ENCODE assay signal across 9 cellular contexts in genomic region chr6:27312950-27313271, GRCh38. TPM values are rescaled to one million over a fixed set of nuclear protein-coding genes. Genes with fewer than 3 reads are reported as not detected.
A peak's percentile ranks its signal among the peaks of the same experiment; 100 is the strongest.
DNase-seq lines count a peak whose midpoint lies in the region; ATAC-seq and TF ChIP-seq lines count a peak whose summit lies in the region.
"Had no signal": no experiment of that assay in that cellular context is flagged by ENCODE, and none has a peak within 500 bp of the region (broad histone marks: within the 10 kb centered on the region; RNA-seq: fewer than 3 reads in every experiment).

No MANE protein-coding gene starts in this region.

- H3K27ac ChIP-seq in SK-N-SH (ENCODE audit: low read depth in 2 of 2, low read length in 1 of 2), result no peak overlapping the region
- H3K27ac ChIP-seq in thoracic aorta, result no peak overlapping the region

- H3K36me3 ChIP-seq in SK-N-SH (replicated peaks in 1 of 2; ENCODE audit: control insufficient read depth in 1 of 2, insufficient read depth in 2 of 2, low read length in 1 of 2) (no peaks in the 10 kb centered on the region), thoracic aorta (no peaks in the 10 kb centered on the region)

- peak overlapping the region; percentile 87 for H3K4me2 ChIP-seq in SK-N-SH

- H3F3A ChIP-seq in SK-N-SH (replicated peaks; ENCODE audit: insufficient read depth), result no peaks in the 10 kb centered on the region

- H3K9me3 ChIP-seq in SK-N-SH (no peaks in the 10 kb centered on the region), thoracic aorta (no peaks in the 10 kb centered on the region)

- no peak overlapping the region for H3K9ac ChIP-seq in SK-N-SH

- DNase-seq in activated naive CD4-positive, alpha-beta T cell treated with Interleukin-2 at 50 U/mL for 16 hours, result no peak
- DNase-seq in SK-N-SH (no peak), glutamatergic neuron (no peak), thoracic aorta (ENCODE audit: low spot score) (no peak), HPDE6-E6E7 (ENCODE audit: extremely low spot score) (no peak), DMS 273 (lab: John Stamatoyannopoulos, UW; ENCODE audit: unreplicated experiment) (no peak)
- DNase-seq in effector CD8-positive, alpha-beta T cell (lab: John Stamatoyannopoulos, UW), result no peak

- TF ChIP-seq RAD21 in SK-N-SH (IDR thresholded peaks at IDR 0.05; ENCODE audit: low read length), result no peak

- no peak overlapping the region for H3K27ac Mint-ChIP-seq in activated naive CD4-positive, alpha-beta T cell treated with anti-CD3 and anti-CD28 coated beads, Interleukin-2, amount 50 U/mL, for 24 hours
- no peak overlapping the region for H3K27ac Mint-ChIP-seq in glutamatergic neuron (ENCODE audit: unreplicated experiment)

- TF ChIP-seq EP300 in SK-N-SH (IDR thresholded peaks at IDR 0.05; ENCODE audit: borderline replicate concordance in 1 of 2, low read depth in 1 of 2, low read length in 1 of 2), result no peak

- no peaks in the 10 kb centered on the region for H3K36me3 Mint-ChIP-seq in activated naive CD4-positive, alpha-beta T cell treated with anti-CD3 and anti-CD28 coated beads, Interleukin-2, amount 50 U/mL, for 24 hours
- peaks cover 7% of the 10 kb centered on the region for H3K36me3 Mint-ChIP-seq in glutamatergic neuron (ENCODE audit: unreplicated experiment)

- ATAC-seq in thoracic aorta (ENCODE audit: insufficient number of reproducible peaks, low FRiP score, low read depth), result no peak

- peaks cover 43% of the 10 kb centered on the region for H3K27me3 Mint-ChIP-seq in activated naive CD4-positive, alpha-beta T cell treated with anti-CD3 and anti-CD28 coated beads, Interleukin-2, amount 50 U/mL, for 24 hours
- peaks cover 17% of the 10 kb centered on the region for H3K27me3 Mint-ChIP-seq in glutamatergic neuron (ENCODE audit: unreplicated experiment)

- POLR2A ChIA-PET in SK-N-SH (lab: Yijun Ruan, JAX), result no interaction called here

- H3K79me2 ChIP-seq in SK-N-SH (ENCODE audit: insufficient read depth), result no peaks in the 10 kb centered on the region

- no peaks in the 10 kb centered on the region for H3K9me2 ChIP-seq in SK-N-SH

- peak overlapping the region; percentile 56 to 72 for H3K4me3 ChIP-seq in SK-N-SH (ENCODE audit: low read depth in 2 of 2, low read length in 1 of 2)
- H3K4me3 ChIP-seq in thoracic aorta, result peak overlapping the region; percentile 69

- H4K20me1 ChIP-seq in SK-N-SH (ENCODE audit: insufficient read depth), result no peaks in the 10 kb centered on the region

- CTCF ChIA-PET in SK-N-SH (lab: Yijun Ruan, JAX), result interaction anchor here (0.6 to 2.0 kb wide), 32 partner anchors 9 to 1484 kb away, joined by 3 to 13 read pairs (median 4); partner anchors contain the start of gene ZNF391

- H3K4me3 Mint-ChIP-seq in activated naive CD4-positive, alpha-beta T cell treated with anti-CD3 and anti-CD28 coated beads, Interleukin-2, amount 50 U/mL, for 24 hours, result peak overlapping the region; percentile 81
- peak overlapping the region; percentile 92 for H3K4me3 Mint-ChIP-seq in glutamatergic neuron (ENCODE audit: unreplicated experiment)

- peaks cover 24% of the 10 kb centered on the region for H3K27me3 ChIP-seq in SK-N-SH (ENCODE audit: insufficient read depth)
- H3K27me3 ChIP-seq in thoracic aorta (replicated peaks; ENCODE audit: insufficient read depth), result no peaks in the 10 kb centered on the region

- H3K9me3 Mint-ChIP-seq in activated naive CD4-positive, alpha-beta T cell treated with anti-CD3 and anti-CD28 coated beads, Interleukin-2, amount 50 U/mL, for 24 hours, result no peaks in the 10 kb centered on the region
- H3K9me3 Mint-ChIP-seq in glutamatergic neuron (ENCODE audit: unreplicated experiment), result peaks cover 11% of the 10 kb centered on the region

- H3K4me1 Mint-ChIP-seq in activated naive CD4-positive, alpha-beta T cell treated with anti-CD3 and anti-CD28 coated beads, Interleukin-2, amount 50 U/mL, for 24 hours, result peaks cover 12% of the 10 kb centered on the region
- H3K4me1 Mint-ChIP-seq in glutamatergic neuron (ENCODE audit: low read depth, unreplicated experiment), result no peaks in the 10 kb centered on the region

- 4% methylated on average over 8 of the region's 8 CpGs for WGBS in SK-N-SH (ENCODE audit: low lambda C conversion rate)

- no peak for TF ChIP-seq CTCF in SK-N-SH (IDR thresholded peaks at IDR 0.05)
- TF ChIP-seq CTCF in glutamatergic neuron (IDR thresholded peaks at IDR 0.05; ENCODE audit: partially characterized antibody, unreplicated experiment), result peak; percentile 5
- no peak for TF ChIP-seq CTCF in thoracic aorta (IDR thresholded peaks at IDR 0.05)

- H3K4me1 ChIP-seq in SK-N-SH (ENCODE audit: control insufficient read depth in 1 of 2, insufficient read depth in 2 of 2, low read depth in 1 of 2, low read length in 1 of 2) (peaks cover 0 to 9% of the 10 kb centered on the region in 2 experiments; a peak in 2 of 4 replicates), thoracic aorta (ENCODE audit: control insufficient read depth in 1 of 2, low read depth in 2 of 2) (peaks cover 0 to 11% of the 10 kb centered on the region in 2 donors)

- no peak overlapping the region; the same call in 1 of the 2 replicates for H2AFZ ChIP-seq in SK-N-SH (ENCODE audit: low read depth)

TF ChIP-seq in SK-N-SH, 30 proteins besides CTCF, POLR2A, EP300 and RAD21:
- no peak for TF ChIP-seq CHD2 (IDR thresholded peaks at IDR 0.05; ENCODE audit: low read length, partially characterized antibody)
- no peak for TF ChIP-seq USF2 (IDR thresholded peaks at IDR 0.05; ENCODE audit: borderline replicate concordance, low read depth, low read length)
- no peak for TF ChIP-seq MEF2A (IDR thresholded peaks at IDR 0.05; ENCODE audit: borderline replicate concordance, low read depth)

RNA-seq across cellular contexts. Expression of gene POM121L2, which starts 0.8 kb away (rescaled TPM):
- polyA plus RNA-seq in SK-N-SH (2012; rRNA removed), result not detected in 2 replicates
- polyA plus RNA-seq in SK-N-SH (2012; cell fraction: cytosol; rRNA removed), result not detected in 2 replicates
- polyA plus RNA-seq in SK-N-SH (2012; cell fraction: nucleus; rRNA removed), result not detected in 2 replicates
- total RNA-seq in glutamatergic neuron (ENCODE audit: unreplicated experiment), result not detected
- total RNA-seq in thoracic aorta, result not detected
- total RNA-seq: subcutaneous adipose tissue had no signal
